In genomic region chr12:1760566-1761382, GRCh38 we compare ENCODE assay signal across 11 cellular contexts. TPM values are rescaled to one million over a fixed set of nuclear protein-coding genes. Genes with fewer than 3 reads are reported as not detected.
DNase-seq lines count a peak whose midpoint lies in the region; ATAC-seq and TF ChIP-seq lines count a peak whose summit lies in the region.
"Had no signal": no experiment of that assay in that cellular context is flagged by ENCODE, and none has a peak within 500 bp of the region (broad histone marks: within the 10 kb centered on the region; RNA-seq: fewer than 3 reads in every experiment).

No MANE protein-coding gene starts in this region.

- no peaks in the 10 kb centered on the region for H3K27me3 Mint-ChIP-seq in naive thymus-derived CD4-positive, alpha-beta T cell
- H3K27me3 Mint-ChIP-seq: IgD-negative memory B cell had no signal

- H3K27ac Mint-ChIP-seq in naive thymus-derived CD4-positive, alpha-beta T cell, result no peak overlapping the region

- H2AFZ ChIP-seq in SK-N-SH (ENCODE audit: low read depth), result no peak overlapping the region

- H3K36me3 ChIP-seq in SK-N-SH (replicated peaks in 1 of 2; ENCODE audit: control insufficient read depth in 1 of 2, insufficient read depth in 2 of 2, low read length in 1 of 2) (peaks cover 16 to 24% of the 10 kb centered on the region in 2 experiments), gastrocnemius medialis (peaks cover 0 to 8% of the 10 kb centered on the region in 2 donors)
- peaks cover 0 to 15% (median 0%) of the 10 kb centered on the region in 3 experiments for H3K36me3 ChIP-seq in naive thymus-derived CD4-positive, alpha-beta T cell (ENCODE audit: control insufficient read depth in 2 of 3, insufficient read depth in 3 of 3, low read length in 3 of 3)
- H3K36me3 ChIP-seq: thoracic aorta had no signal

- H3K27ac ChIP-seq in SK-N-SH (ENCODE audit: low read depth in 2 of 2, low read length in 1 of 2), result no peak overlapping the region
- peak overlapping the region in 2 of 4 donors; percentile 20 to 46 for H3K27ac ChIP-seq in gastrocnemius medialis
- H3K27ac ChIP-seq in naive thymus-derived CD4-positive, alpha-beta T cell (ENCODE audit: low read depth, low read length), result no peak overlapping the region
- H3K27ac ChIP-seq: thoracic aorta had no signal

- peaks cover 17% of the 10 kb centered on the region; the same call in 1 of the 2 replicates for H3K79me2 ChIP-seq in SK-N-SH (ENCODE audit: insufficient read depth)

- H3K9me2 ChIP-seq in SK-N-SH, result no peaks in the 10 kb centered on the region

- H3K4me2 ChIP-seq in SK-N-SH, result no peak overlapping the region

- POLR2A ChIA-PET in SK-N-SH (lab: Yijun Ruan, JAX), result no interaction called here
- POLR2A ChIA-PET in naive thymus-derived CD4-positive, alpha-beta T cell (lab: Charles Lee), result interaction anchor here (0.9 kb wide), 1 partner anchor 8 kb away, joined by 3 read pairs; no protein-coding TSS in a partner anchor

- H3K36me3 Mint-ChIP-seq in naive thymus-derived CD4-positive, alpha-beta T cell, result peaks cover 0 to 54% (median 29%) of the 10 kb centered on the region in 5 donors

- H3K4me1 Mint-ChIP-seq in naive thymus-derived CD4-positive, alpha-beta T cell, result peaks cover 7 to 24% (median 17%) of the 10 kb centered on the region in 7 donors

- peak; percentile 6 for DNase-seq in HPDE6-E6E7 (ENCODE audit: extremely low spot score)
- no peak for DNase-seq in SK-N-SH
- peak; percentile 83 for DNase-seq in fibroblast of villous mesenchyme (ENCODE audit: low read depth)
- no peak for DNase-seq in gastrocnemius medialis
- DNase-seq in T-helper 2 cell, result no peak
- no peak for DNase-seq in naive thymus-derived CD4-positive, alpha-beta T cell
- DNase-seq in GM20000 (ENCODE audit: low spot score), result no peak
- DNase-seq: activated effector memory CD4-positive, alpha-beta T cell treated with Interleukin-2 at 50 U/mL for 16 hours; NCI-H510A treated with DMSO at 0.1 percent for 48 hours had no signal

- no peak overlapping the region for H3K9ac ChIP-seq in SK-N-SH

- TF ChIP-seq POLR2A in gastrocnemius medialis (IDR thresholded peaks at IDR 0.05), result no peak

- no peaks in the 10 kb centered on the region for H3K9me3 Mint-ChIP-seq in naive thymus-derived CD4-positive, alpha-beta T cell
- H3K9me3 Mint-ChIP-seq: IgD-negative memory B cell had no signal

- intact Hi-C loops in gastrocnemius medialis (cut with DNase I; ENCODE audit: low total_unique reads), result no loop called here
- intact Hi-C loops in naive thymus-derived CD4-positive, alpha-beta T cell (cut with micrococcal nuclease), result loop anchor here in 1 of 2 donors (5.0 kb wide), 1 partner anchor 53 kb away; no protein-coding TSS in a partner anchor

- TF ChIP-seq RAD21 in SK-N-SH (IDR thresholded peaks at IDR 0.05; ENCODE audit: low read length), result no peak

- H3F3A ChIP-seq in SK-N-SH (replicated peaks; ENCODE audit: insufficient read depth), result peaks cover 7% of the 10 kb centered on the region

- H3K4me3 ChIP-seq in SK-N-SH (ENCODE audit: low read depth in 2 of 2, low read length in 1 of 2), result no peak overlapping the region
- no peak overlapping the region for H3K4me3 ChIP-seq in fibroblast of villous mesenchyme (ENCODE audit: low read depth, low read length)
- H3K4me3 ChIP-seq in gastrocnemius medialis, result no peak overlapping the region
- no peak overlapping the region for H3K4me3 ChIP-seq in naive thymus-derived CD4-positive, alpha-beta T cell (ENCODE audit: low read length)
- H3K4me3 ChIP-seq: thoracic aorta had no signal

- H3K4me3 Mint-ChIP-seq in naive thymus-derived CD4-positive, alpha-beta T cell, result no peak overlapping the region
- H3K4me3 Mint-ChIP-seq: IgD-negative memory B cell had no signal

- no peak for TF ChIP-seq EP300 in SK-N-SH (IDR thresholded peaks at IDR 0.05; ENCODE audit: borderline replicate concordance in 1 of 2, low read depth in 1 of 2, low read length in 1 of 2)

- in situ Hi-C loops in gastrocnemius medialis (cut with MboI; ENCODE audit: low sequenced_read_pairs in 4 of 4), result no loop called here

- CTCF ChIA-PET in SK-N-SH (lab: Yijun Ruan, JAX), result interaction anchor here (0.7 to 1.3 kb wide), 7 partner anchors 8 to 207 kb away, joined by 3 to 7 read pairs (median 3); partner anchors contain the start of gene ADIPOR2
- CTCF ChIA-PET in naive thymus-derived CD4-positive, alpha-beta T cell (lab: Charles Lee), result no interaction called here

- H3K9me3 ChIP-seq in SK-N-SH (peaks cover 5% of the 10 kb centered on the region; the same call in 1 of the 2 replicates), gastrocnemius medialis (no peaks in the 10 kb centered on the region)
- no peaks in the 10 kb centered on the region for H3K9me3 ChIP-seq in naive thymus-derived CD4-positive, alpha-beta T cell (ENCODE audit: control insufficient read depth in 2 of 3, low read length in 3 of 3)
- H3K9me3 ChIP-seq: thoracic aorta had no signal

- WGBS in SK-N-SH (ENCODE audit: low lambda C conversion rate), result 82% methylated on average over 2 of the region's 2 CpGs

- H3K4me1 ChIP-seq in SK-N-SH (ENCODE audit: control insufficient read depth in 1 of 2, insufficient read depth in 2 of 2, low read depth in 1 of 2, low read length in 1 of 2) (no peaks in the 10 kb centered on the region; a peak in 1 of 4 replicates), gastrocnemius medialis (peaks cover 36% of the 10 kb centered on the region in 2 donors)
- H3K4me1 ChIP-seq in naive thymus-derived CD4-positive, alpha-beta T cell (ENCODE audit: control insufficient read depth in 2 of 2, insufficient read depth in 2 of 2, low read length in 2 of 2), result no peaks in the 10 kb centered on the region

- TF ChIP-seq CTCF in SK-N-SH (IDR thresholded peaks at IDR 0.05), result no peak
- no peak for TF ChIP-seq CTCF in fibroblast of villous mesenchyme (IDR thresholded peaks at IDR 0.05; ENCODE audit: insufficient read depth, low read depth, low read length)
- TF ChIP-seq CTCF in gastrocnemius medialis (IDR thresholded peaks at IDR 0.05 in 4 of 5, conservative IDR thresholded peaks at IDR 0.05 in 1 of 5), result no peak
- TF ChIP-seq CTCF in GM20000 (IDR thresholded peaks at IDR 0.05; ENCODE audit: extremely low read depth, missing control alignments), result no peak

- H3K27me3 ChIP-seq in SK-N-SH (ENCODE audit: insufficient read depth) (no peaks in the 10 kb centered on the region), gastrocnemius medialis (no peaks in the 10 kb centered on the region)
- no peaks in the 10 kb centered on the region for H3K27me3 ChIP-seq in naive thymus-derived CD4-positive, alpha-beta T cell (ENCODE audit: control insufficient read depth in 2 of 2, insufficient read depth in 2 of 2, low read length in 2 of 2)

- peak; percentile 91 to 98 for ATAC-seq in gastrocnemius medialis
- ATAC-seq in naive thymus-derived CD4-positive, alpha-beta T cell, result no peak

- H4K20me1 ChIP-seq in SK-N-SH (ENCODE audit: insufficient read depth), result no peaks in the 10 kb centered on the region

TF ChIP-seq in SK-N-SH, 30 proteins besides CTCF, POLR2A, EP300 and RAD21:
- no peak for TF ChIP-seq POLR2AphosphoS5 (IDR thresholded peaks at IDR 0.05; ENCODE audit: low read depth, low read length)
- 0 out of 2 replicates have a peak, but pooled peaks have one; percentile 33 for TF ChIP-seq RXRA (IDR thresholded peaks at IDR 0.05; ENCODE audit: borderline replicate concordance, low read depth)
- TF ChIP-seq NRF1 (IDR thresholded peaks at IDR 0.05; ENCODE audit: low read depth, low read length), result no peak
- peak; percentile 29; the same call in 1 of the 2 replicates for TF ChIP-seq TCF12 (IDR thresholded peaks at IDR 0.05)
- TF ChIP-seq JUND (IDR thresholded peaks at IDR 0.05), result peak; percentile 11; the same call in 1 of the 2 replicates

RNA-seq across cellular contexts. Expression of gene LRTM2, which starts 59.6 kb away (rescaled TPM):
- polyA plus RNA-seq in SK-N-SH (2012; rRNA removed), result not detected in 2 replicates
- polyA plus RNA-seq in SK-N-SH (2012; cell fraction: cytosol; rRNA removed), result not detected in 2 replicates
- polyA plus RNA-seq in SK-N-SH (2012; cell fraction: nucleus; rRNA removed), result 0.07 TPM in 1 of 2 replicates, not detected in the other
- total RNA-seq in fibroblast of villous mesenchyme, result not detected in 2 replicates
- total RNA-seq in gastrocnemius medialis, result not detected
- under 1 TPM in 1 of 5 experiments, not detected in 4; 0.12 TPM for total RNA-seq in naive thymus-derived CD4-positive, alpha-beta T cell
- polyA plus RNA-seq in naive thymus-derived CD4-positive, alpha-beta T cell, result not detected
- total RNA-seq: thoracic aorta had no signal
- polyA plus RNA-seq: IgD-negative memory B cell had no signal

Comparison
In these comparisons a context has a peak if more than half of its experiments do, and no peak if none do; other contexts are left out.
1. DNase-seq: peak in HPDE6-E6E7 (single experiment) and fibroblast of villous mesenchyme (single experiment); none in SK-N-SH (single experiment), gastrocnemius medialis (0 of 2), T-helper 2 cell (0 of 5), naive thymus-derived CD4-positive, alpha-beta T cell (0 of 9) and GM20000 (single experiment).